Comparison of ENCODE assay signal across 9 cellular contexts in the genomic region with DNA sequence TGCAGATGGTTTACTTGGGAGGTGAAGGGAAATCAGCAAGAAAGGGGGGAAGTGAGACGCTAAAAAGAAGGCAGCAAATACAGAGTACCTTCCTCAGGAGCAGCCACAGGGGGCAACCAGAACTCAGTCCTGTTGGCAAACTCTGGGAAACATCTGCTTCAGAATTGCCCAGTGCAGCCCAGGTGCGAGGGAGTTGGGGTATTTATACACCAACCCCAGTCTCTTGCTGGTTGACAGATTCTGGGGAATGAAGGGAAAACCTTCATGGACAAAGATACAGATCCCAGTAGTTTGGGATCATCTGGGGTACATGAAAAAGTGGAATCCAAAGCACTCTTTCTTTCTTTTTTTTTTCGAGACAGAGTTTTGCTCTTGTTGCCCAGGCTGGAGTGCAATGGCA. TPM values are rescaled to one million over a fixed set of nuclear protein-coding genes. Genes with fewer than 3 reads are reported as not detected.
"Had no signal": no experiment of that assay in that cellular context is flagged by ENCODE, and none has a peak within 500 bp of the region (broad histone marks: within the 10 kb centered on the region; RNA-seq: fewer than 3 reads in every experiment).

No MANE protein-coding gene starts in this region.

- H3K27ac ChIP-seq: HL-60 had no signal

- H3K4me1 Mint-ChIP-seq: IgD-negative memory B cell had no signal

- DNase-seq: IMR-90, KBM-7, KG1 had no signal

- H3K27ac Mint-ChIP-seq: IgD-negative memory B cell had no signal

- H3K4me3 ChIP-seq: K562 had no signal

- ATAC-seq: HepG2, K562 had no signal

RNA-seq across cellular contexts. Expression of a gene that starts 25.3 kb away (rescaled TPM):
- total RNA-seq: HepG2, HT-29, HT1080, IMR-90 had no signal
